Comparison of ENCODE assay signal across 22 cellular contexts in genomic region chr15:75053748-75054125, GRCh38.
"Had no signal": no experiment of that assay in that cellular context is flagged by ENCODE, and none has a peak within 500 bp of the region (broad histone marks: within the 10 kb centered on the region; RNA-seq: fewer than 3 reads in every experiment).

No MANE protein-coding gene starts in this region.

- H3K9me3 Mint-ChIP-seq: activated CD4-positive, alpha-beta memory T cell treated with anti-CD3 and anti-CD28 coated beads for 36 hours; activated CD4-positive, alpha-beta T cell treated with anti-CD3 and anti-CD28 coated beads, Interleukin-2, amount 10 ng/mL, durations not matched to agents 7 days and 5 days; activated naive CD4-positive, alpha-beta T cell treated with anti-CD3 and anti-CD28 coated beads for 36 hours; activated T-cell treated with anti-CD3 and anti-CD28 coated beads, Interleukin-2, amount 50 U/mL, for 4 hours; activated T-helper 17 cell treated with anti-CD3 and anti-CD28 coated beads, Interleukin-2, amount 50 U/mL, for 72 hours; brain; T-helper 1 cell treated with Interleukin-12 subunit alpha and Interleukin-12 subunit beta and Interleukin-4 antibody, amounts not matched to agents 30 μg/mL and 1 μg/mL, for 36 hours had no signal

- H3K27me3 ChIP-seq: cardiac muscle cell had no signal

- H3K36me3 Mint-ChIP-seq: brain had no signal

- H3K4me1 Mint-ChIP-seq: activated T-helper 17 cell treated with anti-CD3 and anti-CD28 coated beads, Interleukin-2, amount 50 U/mL, for 72 hours had no signal

- H3K27ac Mint-ChIP-seq: activated CD4-positive, alpha-beta memory T cell treated with anti-CD3 and anti-CD28 coated beads for 36 hours; activated CD4-positive, alpha-beta T cell treated with anti-CD3 and anti-CD28 coated beads, Interleukin-2, amount 10 ng/mL, durations not matched to agents 7 days and 5 days; activated naive CD4-positive, alpha-beta T cell treated with anti-CD3 and anti-CD28 coated beads for 36 hours; activated naive CD8-positive, alpha-beta T cell; activated T-helper 17 cell treated with anti-CD3 and anti-CD28 coated beads, Interleukin-2, amount 50 U/mL, for 72 hours; T-helper 1 cell treated with Interleukin-12 subunit alpha and Interleukin-12 subunit beta and Interleukin-4 antibody, amounts not matched to agents 30 μg/mL and 1 μg/mL, for 36 hours had no signal

- H3K27me3 Mint-ChIP-seq: activated CD4-positive, alpha-beta memory T cell treated with anti-CD3 and anti-CD28 coated beads for 36 hours; activated CD4-positive, alpha-beta T cell treated with anti-CD3 and anti-CD28 coated beads, Interleukin-2, amount 10 ng/mL, durations not matched to agents 7 days and 5 days; activated naive CD8-positive, alpha-beta T cell; activated T-helper 17 cell treated with anti-CD3 and anti-CD28 coated beads, Interleukin-2, amount 50 U/mL, for 72 hours; brain had no signal

- H3K4me3 ChIP-seq: cardiac muscle cell had no signal

- H3K36me3 ChIP-seq: cardiac muscle cell had no signal

- H3K4me3 Mint-ChIP-seq: activated CD4-positive, alpha-beta memory T cell treated with anti-CD3 and anti-CD28 coated beads for 36 hours; activated CD4-positive, alpha-beta T cell treated with anti-CD3 and anti-CD28 coated beads, Interleukin-2, amount 10 ng/mL, durations not matched to agents 7 days and 5 days; activated naive CD4-positive, alpha-beta T cell treated with anti-CD3 and anti-CD28 coated beads for 36 hours; activated naive CD8-positive, alpha-beta T cell; activated T-cell treated with anti-CD3 and anti-CD28 coated beads, Interleukin-2, amount 50 U/mL, for 4 hours; activated T-helper 17 cell treated with anti-CD3 and anti-CD28 coated beads, Interleukin-2, amount 50 U/mL, for 72 hours; brain; T-helper 1 cell treated with Interleukin-12 subunit alpha and Interleukin-12 subunit beta and Interleukin-4 antibody, amounts not matched to agents 30 μg/mL and 1 μg/mL, for 36 hours had no signal

- H3K27ac ChIP-seq: cardiac muscle cell had no signal

- ATAC-seq: activated T-cell treated with anti-CD3 and anti-CD28 coated beads, Interleukin-2, amount 50 U/mL, for 4 hours; activated T-helper 17 cell treated with anti-CD3 and anti-CD28 coated beads, Interleukin-2, amount 50 U/mL, for 72 hours had no signal

- DNase-seq: activated CD4-positive, alpha-beta memory T cell treated with anti-CD3 and anti-CD28 coated beads for 36 hours; activated CD4-positive, alpha-beta T cell treated with anti-CD3 and anti-CD28 coated beads, Interleukin-2, amount 10 ng/mL, durations not matched to agents 7 days and 5 days; activated CD4-positive, CD25-positive, alpha-beta regulatory T cell; activated CD8-positive, alpha-beta memory T cell treated with anti-CD3 and anti-CD28 coated beads for 24 hours; activated gamma-delta T cell; activated naive CD4-positive, alpha-beta T cell treated with anti-CD3 and anti-CD28 coated beads for 36 hours; activated T-cell treated with anti-CD3 and anti-CD28 coated beads, Interleukin-2, amount 50 U/mL, for 4 hours; amygdala; KBM-7; NCI-H1048; NCI-H1417; NCI-H1694 treated with DMSO at 0.1 percent for 48 hours; NCI-H2029 treated with DMSO at 0.1 percent for 48 hours; NCI-H345; NCI-H510A treated with DMSO at 0.1 percent for 48 hours; NK-92 treated with Interleukin-12 subunit alpha and Interleukin-12 subunit beta, amount 100 ng/mL, for 24 hours; SHP77 treated with DMSO at 0.1 percent for 48 hours had no signal
